ENCODE assay signal across 20 cellular contexts in genomic region chr17:73976147-73976546, GRCh38.
DNase-seq lines count a peak whose midpoint lies in the region; ATAC-seq, FAIRE-seq and TF ChIP-seq lines count a peak whose summit lies in the region.
"Had no signal": no experiment of that assay in that cellular context is flagged by ENCODE, and none has a peak within 500 bp of the region (broad histone marks: within the 10 kb centered on the region; RNA-seq: fewer than 3 reads in every experiment).

No MANE protein-coding gene starts in this region.

- H3K4me3 Mint-ChIP-seq in CD8-positive, alpha-beta T cell = no peak overlapping the region
- H3K4me3 Mint-ChIP-seq: CD4-positive, alpha-beta memory T cell; HFFc6 had no signal

- 0% methylated on average over 1 of the region's 1 CpG for WGBS in K562 (ENCODE audit: insufficient coverage, low coverage, missing lambda C conversion rate)
- WGBS in lower leg skin, 2 donors = 64 to 77% methylated on average over 1 of the region's 1 CpG

- H3K4me3 ChIP-seq in NB4 (ENCODE audit: low read depth, low read length) = no peak overlapping the region
- H3K4me3 ChIP-seq in K562 = no peak overlapping the region
- no peak overlapping the region for H3K4me3 ChIP-seq in lower leg skin (ENCODE audit: low read depth, poor library complexity, severe bottlenecking)
- no peak overlapping the region for H3K4me3 ChIP-seq in CD8-positive, alpha-beta T cell (ENCODE audit: low read depth, low read length)

- TF ChIP-seq CTCF in NB4 (IDR thresholded peaks at IDR 0.05; ENCODE audit: low read depth, low read length) (no peak), K562 (IDR thresholded peaks at IDR 0.05 in 2 of 3, conservative IDR thresholded peaks at IDR 0.05 in 1 of 3; ENCODE audit: insufficient read depth in 2 of 3, low read depth in 1 of 3, low read length in 3 of 3) (no peak), lower leg skin (IDR thresholded peaks at IDR 0.05) (no peak)
- TF ChIP-seq CTCF in CD8-positive, alpha-beta T cell (IDR thresholded peaks at IDR 0.05) = no peak

- H3K79me2 ChIP-seq in K562 (ENCODE audit: control insufficient read depth, insufficient read depth, low read length) = no peaks in the 10 kb centered on the region

- H3K9me3 ChIP-seq in K562 (replicated peaks; ENCODE audit: control insufficient read depth, insufficient read depth, low read depth, low read length) = no peaks in the 10 kb centered on the region
- no peaks in the 10 kb centered on the region for H3K9me3 ChIP-seq in CD8-positive, alpha-beta T cell (ENCODE audit: low read length)

- peaks cover 5 to 7% of the 10 kb centered on the region in 2 experiments; a peak in 2 of 5 replicates for H3K4me1 ChIP-seq in K562 (replicated peaks in 1 of 2; ENCODE audit: control insufficient read depth in 2 of 2, insufficient read depth in 2 of 2, low read length in 2 of 2)
- no peaks in the 10 kb centered on the region for H3K4me1 ChIP-seq in CD8-positive, alpha-beta T cell (ENCODE audit: insufficient read depth, low read length)

- CTCF ChIA-PET in K562 (lab: Yijun Ruan, JAX; ENCODE audit: low intra/inter-chr PET ratio) = no interaction called here
- CTCF ChIA-PET in CD8-positive, alpha-beta T cell (lab: Charles Lee) = interaction anchor here (0.7 to 2.6 kb wide), 2 partner anchors 9 to 23 kb away, joined by 3 to 9 read pairs; no protein-coding TSS in a partner anchor

- H3K27me3 Mint-ChIP-seq in CD8-positive, alpha-beta T cell (ENCODE audit: low read depth) = peaks cover 25% of the 10 kb centered on the region

- TF ChIP-seq RAD21 in K562 (CRISPR knock-in tag; conservative IDR thresholded peaks at IDR 0.05 in 1 of 2, IDR thresholded peaks at IDR 0.05 in 1 of 2) = no peak

- no peak overlapping the region for H2AFZ ChIP-seq in K562 (ENCODE audit: low read depth, low read length)

- intact Hi-C loops in K562 (cut with micrococcal nuclease) (no loop called here), sciatic nerve (cut with DNase I) (no loop called here), lower leg skin (cut with DNase I; ENCODE audit: low total_unique reads) (no loop called here)
- intact Hi-C loops in CD8-positive, alpha-beta T cell (cut with DNase I, micrococcal nuclease) = no loop called here

- no peak for FAIRE-seq in K562 (lab: Jason Lieb, UNC)
- FAIRE-seq: GM19239, H54, HepG2 had no signal

- no peak overlapping the region for H3K9ac ChIP-seq in K562 (ENCODE audit: insufficient read depth in 1 of 2, low read depth in 2 of 2, low read length in 2 of 2)

- peaks cover 3% of the 10 kb centered on the region for H3K9me1 ChIP-seq in K562 (ENCODE audit: control insufficient read depth, insufficient read depth, low read length)

- H3K36me3 Mint-ChIP-seq in CD8-positive, alpha-beta T cell = no peaks in the 10 kb centered on the region
- H3K36me3 Mint-ChIP-seq: CD4-positive, alpha-beta memory T cell had no signal

- H3K36me3 ChIP-seq in K562 (ENCODE audit: control insufficient read depth, insufficient read depth, low read length) = no peaks in the 10 kb centered on the region
- H3K36me3 ChIP-seq in CD8-positive, alpha-beta T cell (ENCODE audit: insufficient read depth, low read length) = no peaks in the 10 kb centered on the region

- H3K4me1 Mint-ChIP-seq in CD8-positive, alpha-beta T cell (ENCODE audit: low read depth) = no peaks in the 10 kb centered on the region

- H3K4me2 ChIP-seq in K562 (ENCODE audit: insufficient read depth, low read length) = no peak overlapping the region

- POLR2A ChIA-PET in K562 (lab: Yijun Ruan, JAX) = interaction anchor here (1.5 kb wide), 1 partner anchor 11 kb away, joined by 4 read pairs; no protein-coding TSS in a partner anchor
- POLR2A ChIA-PET in CD8-positive, alpha-beta T cell (lab: Charles Lee) = interaction anchor here (0.6 kb wide), 1 partner anchor 196 kb away, joined by 4 read pairs; no protein-coding TSS in a partner anchor

- no peak overlapping the region for H3K27ac ChIP-seq in K562 (ENCODE audit: extremely low read depth, low read depth, low read length)
- no peak overlapping the region for H3K27ac ChIP-seq in CD8-positive, alpha-beta T cell (ENCODE audit: low read depth, low read length)

- peaks cover 2 to 48% of the 10 kb centered on the region in 2 experiments; a peak in 3 of 5 replicates for H3K27me3 ChIP-seq in K562 (ENCODE audit: control insufficient read depth in 2 of 2, insufficient read depth in 2 of 2, low read length in 2 of 2)
- no peaks in the 10 kb centered on the region for H3K27me3 ChIP-seq in CD8-positive, alpha-beta T cell (ENCODE audit: insufficient read depth, low read length)

- no TSS peak for BruUV-seq in K562 (replicated peaks; lab: Mats Ljungman, UMichigan)

- in situ Hi-C loops in K562 (cut with MboI) = no loop called here

- TF ChIP-seq EP300 in K562 (IDR thresholded peaks at IDR 0.05; ENCODE audit: low read length) = no peak

- no peak for ATAC-seq in K562
- no peak for ATAC-seq in sciatic nerve
- ATAC-seq in CD8-positive, alpha-beta T cell = no peak
- ATAC-seq: HepG2, Panc1, SK-N-SH treated with all-trans-retinoic acid at 6 μM for 48 hours had no signal

- DNase-seq in ELF-1 (ENCODE audit: low read depth, low spot score) (peak; percentile 33), NB4 (ENCODE audit: low read depth) (peak; percentile 50), K562 (ENCODE audit: extremely low read depth in 1 of 4, low spot score in 3 of 4) (peak in 1 of 4 experiments; percentile 18), sciatic nerve (ENCODE audit: low spot score) (peak; percentile 4), HPDE6-E6E7 (ENCODE audit: extremely low spot score) (no peak), lower leg skin (ENCODE audit: low spot score in 2 of 2) (no peak)
- no peak for DNase-seq in CD8-positive, alpha-beta T cell
- DNase-seq: Calu3; CD4-positive, alpha-beta memory T cell; GDM1; HFFc6; KG1; NCI-H1694 treated with DMSO at 0.1 percent for 48 hours; NCI-H2081 treated with DMSO at 0.1 percent for 48 hours; SIG-M5 had no signal

- TF ChIP-seq POLR2A in NB4 (IDR thresholded peaks at IDR 0.05; ENCODE audit: extremely low read depth, insufficient read length) (no peak), K562 (conservative IDR thresholded peaks at IDR 0.05) (no peak), lower leg skin (IDR thresholded peaks at IDR 0.05) (no peak)

- H3K27ac Mint-ChIP-seq in CD8-positive, alpha-beta T cell = no peak overlapping the region
- H3K27ac Mint-ChIP-seq: CD4-positive, alpha-beta memory T cell; HFFc6 had no signal

- H4K20me1 ChIP-seq in K562 (replicated peaks; ENCODE audit: control insufficient read depth, insufficient read depth, low read length) = peaks cover 5% of the 10 kb centered on the region; the same call in 1 of the 2 replicates

- no peaks in the 10 kb centered on the region for H3K9me3 Mint-ChIP-seq in CD8-positive, alpha-beta T cell

TF ChIP-seq in K562, 482 proteins besides CTCF, POLR2A, EP300 and RAD21:
- TF ChIP-seq ZNF561 (CRISPR knock-in tag; conservative IDR thresholded peaks at IDR 0.05) (no peak), AFF4 (CRISPR knock-in tag; IDR thresholded peaks at IDR 0.05) (no peak), MEF2A (IDR thresholded peaks at IDR 0.05; ENCODE audit: control insufficient read depth, low read depth, low read length) (peak; percentile 44; the same call in 1 of the 2 replicates)

Comparison
In these comparisons a context has a peak if more than half of its experiments do, and no peak if none do; other contexts are left out.
1. DNase-seq: peak in ELF-1 (single experiment), NB4 (single experiment) and sciatic nerve (single experiment); none in HPDE6-E6E7 (single experiment), lower leg skin (0 of 2) and CD8-positive, alpha-beta T cell (0 of 7).